Comparison of ENCODE assay signal across 20 cellular contexts in the genomic region with DNA sequence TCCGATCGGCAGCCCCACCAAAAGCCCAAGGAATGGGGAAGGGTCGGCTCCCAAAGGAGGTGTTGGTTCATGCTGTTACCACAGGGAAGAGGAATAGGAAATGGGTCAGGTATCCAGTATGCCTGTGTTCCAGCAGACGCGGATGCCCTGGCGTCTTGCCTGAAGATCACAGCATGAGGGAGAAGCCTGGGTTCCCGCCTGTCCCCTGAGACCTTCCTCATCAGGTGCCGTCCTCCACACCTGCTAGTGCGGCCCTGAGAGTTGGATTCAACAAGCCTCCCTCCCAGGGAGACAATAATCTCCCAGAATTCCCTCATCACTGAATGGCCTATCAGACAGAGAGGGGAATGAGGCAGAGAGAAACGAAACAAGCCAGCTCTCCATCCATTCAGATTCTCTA.
DNase-seq lines count a peak whose midpoint lies in the region.
"Had no signal": no experiment of that assay in that cellular context is flagged by ENCODE, and none has a peak within 500 bp of the region (broad histone marks: within the 10 kb centered on the region; RNA-seq: fewer than 3 reads in every experiment).

No MANE protein-coding gene starts in this region.

- H3K4me3 ChIP-seq in BLaER1 treated with 17β-estradiol and CSF1 and Interleukin-3, amounts not matched to agents 10 nM and 100 nM: no peak overlapping the region
- no peak overlapping the region for H3K4me3 ChIP-seq in mesenchymal stem cell (ENCODE audit: insufficient read depth in 1 of 2, low read depth in 1 of 2, low read length in 2 of 2)
- H3K4me3 ChIP-seq: GM12878 had no signal

- no peak overlapping the region for H3K27ac Mint-ChIP-seq in activated naive CD8-positive, alpha-beta T cell treated with anti-CD3 and anti-CD28 coated beads for 36 hours
- H3K27ac Mint-ChIP-seq: T-helper 2 cell treated with Interferon-gamma antibody and Interleukin-4, amounts not matched to agents 5 μg/mL and 100 μg/mL, for 36 hours had no signal

- H3K14ac ChIP-seq in mesenchymal stem cell (ENCODE audit: low read length in 2 of 2): no peak overlapping the region

- H2BK12ac ChIP-seq in mesenchymal stem cell (ENCODE audit: low read length in 2 of 2): no peak overlapping the region

- H3K36me3 ChIP-seq in BLaER1 treated with 17β-estradiol and CSF1 and Interleukin-3, amounts not matched to agents 10 nM and 100 nM: no peaks in the 10 kb centered on the region
- H3K36me3 ChIP-seq in mesenchymal stem cell (ENCODE audit: control insufficient read depth in 1 of 2, insufficient read depth in 2 of 2, low read depth in 1 of 2, low read length in 2 of 2): no peaks in the 10 kb centered on the region

- peak overlapping the region in 6 of 11 experiments; percentile 1 to 38 (median 30); a peak in 7 of 22 replicates for H3K4me2 ChIP-seq in BLaER1 treated with 17β-estradiol and CSF1 and Interleukin-3, amounts not matched to agents 10 nM and 100 nM
- H3K4me2 ChIP-seq in mesenchymal stem cell (ENCODE audit: low read length, poor library complexity, severe bottlenecking): no peak overlapping the region
- H3K4me2 ChIP-seq: SK-N-SH had no signal

- DNase-seq in DMS153 treated with DMSO at 0.1 percent for 48 hours (lab: John Stamatoyannopoulos, UW; ENCODE audit: unreplicated experiment) (peak; percentile 7), NCI-H2171 treated with DMSO at 0.1 percent for 48 hours (lab: John Stamatoyannopoulos, UW) (peak; percentile 74), mesenchymal stem cell (no peak), cerebellar nuclear complex (lab: John Stamatoyannopoulos, UW) (no peak), NCI-H1048 (lab: John Stamatoyannopoulos, UW) (no peak)
- DNase-seq in activated naive CD8-positive, alpha-beta T cell treated with anti-CD3 and anti-CD28 coated beads for 36 hours: no peak
- DNase-seq: ACHN, KBM-7, NCI-H1417 treated with DMSO at 0.1 percent for 48 hours, NCI-H1930, NCI-H446 treated with DMSO at 0.1 percent for 48 hours, NCI-H748 treated with DMSO at 0.1 percent for 48 hours, PC-3, RPMI8226, SHP77 treated with DMSO at 0.1 percent for 48 hours, SK-N-SH had no signal

- peaks cover 0 to 22% (median 8%) of the 10 kb centered on the region in 10 experiments; a peak in 8 of 20 replicates for H3K4me1 ChIP-seq in BLaER1 treated with 17β-estradiol and CSF1 and Interleukin-3, amounts not matched to agents 10 nM and 100 nM
- no peaks in the 10 kb centered on the region for H3K4me1 ChIP-seq in mesenchymal stem cell (ENCODE audit: control insufficient read depth, insufficient read depth, low read depth, low read length)

- no peak overlapping the region for H4K8ac ChIP-seq in mesenchymal stem cell (ENCODE audit: low read length)

- no peak overlapping the region for H2AK5ac ChIP-seq in mesenchymal stem cell (ENCODE audit: low read length, severe bottlenecking)

- peak overlapping the region; percentile 12 for H4K91ac ChIP-seq in mesenchymal stem cell (ENCODE audit: low read length)

- H2BK120ac ChIP-seq in mesenchymal stem cell (ENCODE audit: low read depth, low read length): no peak overlapping the region

- H2BK15ac ChIP-seq in mesenchymal stem cell (ENCODE audit: low read depth, poor library complexity, severe bottlenecking): no peak overlapping the region

- no peaks in the 10 kb centered on the region for H3K36me3 Mint-ChIP-seq in activated naive CD8-positive, alpha-beta T cell treated with anti-CD3 and anti-CD28 coated beads for 36 hours
- H3K36me3 Mint-ChIP-seq: CD14-positive monocyte had no signal

- no peak overlapping the region for H3K9ac ChIP-seq in BLaER1 treated with 17β-estradiol and CSF1 and Interleukin-3, amounts not matched to agents 10 nM and 100 nM
- H3K9ac ChIP-seq in mesenchymal stem cell (ENCODE audit: low read length): no peak overlapping the region
- H3K9ac ChIP-seq: SK-N-SH had no signal

- peaks cover 1% of the 10 kb centered on the region for H3K27me3 Mint-ChIP-seq in activated naive CD8-positive, alpha-beta T cell treated with anti-CD3 and anti-CD28 coated beads for 36 hours

- no peak overlapping the region for H3K27ac ChIP-seq in BLaER1 treated with 17β-estradiol and CSF1 and Interleukin-3, amounts not matched to agents 10 nM and 100 nM
- no peak overlapping the region for H3K27ac ChIP-seq in mesenchymal stem cell (ENCODE audit: low read length, poor library complexity, severe bottlenecking)

- WGBS in mesenchymal stem cell: 79% methylated on average over 10 of the region's 10 CpGs

- H2BK5ac ChIP-seq in mesenchymal stem cell (ENCODE audit: low read depth, low read length, poor library complexity, severe bottlenecking): no peak overlapping the region

- H3K18ac ChIP-seq in mesenchymal stem cell (ENCODE audit: low read depth in 1 of 2, low read length in 2 of 2): no peak overlapping the region

- peaks cover 8% of the 10 kb centered on the region for H3K9me3 Mint-ChIP-seq in activated naive CD8-positive, alpha-beta T cell treated with anti-CD3 and anti-CD28 coated beads for 36 hours

- H3K9me3 ChIP-seq in BLaER1 treated with 17β-estradiol and CSF1 and Interleukin-3, amounts not matched to agents 10 nM and 100 nM (replicated peaks in 1 of 11): peaks cover 12 to 23% (median 20%) of the 10 kb centered on the region in 11 experiments
- H3K9me3 ChIP-seq in mesenchymal stem cell (ENCODE audit: control insufficient read depth, low read length): peaks cover 9% of the 10 kb centered on the region

- no peak overlapping the region for H3K4me3 Mint-ChIP-seq in activated naive CD8-positive, alpha-beta T cell treated with anti-CD3 and anti-CD28 coated beads for 36 hours
- H3K4me3 Mint-ChIP-seq: CD14-positive monocyte; T-helper 2 cell treated with Interferon-gamma antibody and Interleukin-4, amounts not matched to agents 5 μg/mL and 100 μg/mL, for 36 hours had no signal

- H3K4ac ChIP-seq in mesenchymal stem cell (ENCODE audit: low read depth in 1 of 2, low read length in 2 of 2): no peak overlapping the region

- H3K23ac ChIP-seq in mesenchymal stem cell (ENCODE audit: low read length in 2 of 2): no peak overlapping the region

- no peaks in the 10 kb centered on the region for H3K79me1 ChIP-seq in mesenchymal stem cell (replicated peaks; ENCODE audit: low read length, poor library complexity, severe bottlenecking)

- H3K27me3 ChIP-seq in BLaER1 treated with 17β-estradiol and CSF1 and Interleukin-3, amounts not matched to agents 10 nM and 100 nM: no peaks in the 10 kb centered on the region
- no peaks in the 10 kb centered on the region for H3K27me3 ChIP-seq in mesenchymal stem cell (ENCODE audit: control insufficient read depth in 1 of 2, insufficient read depth in 1 of 2, low read length in 2 of 2)

- H3K4me1 Mint-ChIP-seq in activated naive CD8-positive, alpha-beta T cell treated with anti-CD3 and anti-CD28 coated beads for 36 hours: no peaks in the 10 kb centered on the region
- H3K4me1 Mint-ChIP-seq: CD14-positive monocyte had no signal

- H4K20me1 ChIP-seq in BLaER1 treated with 17β-estradiol and CSF1 and Interleukin-3, amounts not matched to agents 10 nM and 100 nM: no peaks in the 10 kb centered on the region

- H2AFZ ChIP-seq in mesenchymal stem cell (ENCODE audit: low read depth, low read length): no peak overlapping the region

Comparison
In these comparisons a context has a peak if more than half of its experiments do, and no peak if none do; other contexts are left out.
1. DNase-seq: peak in DMS153 treated with DMSO at 0.1 percent for 48 hours (single experiment) and NCI-H2171 treated with DMSO at 0.1 percent for 48 hours (single experiment); none in mesenchymal stem cell (single experiment), cerebellar nuclear complex (0 of 2), NCI-H1048 (single experiment) and activated naive CD8-positive, alpha-beta T cell treated with anti-CD3 and anti-CD28 coated beads for 36 hours (single experiment).